Comparison of ENCODE assay signal across 17 cellular contexts in the genomic region with DNA sequence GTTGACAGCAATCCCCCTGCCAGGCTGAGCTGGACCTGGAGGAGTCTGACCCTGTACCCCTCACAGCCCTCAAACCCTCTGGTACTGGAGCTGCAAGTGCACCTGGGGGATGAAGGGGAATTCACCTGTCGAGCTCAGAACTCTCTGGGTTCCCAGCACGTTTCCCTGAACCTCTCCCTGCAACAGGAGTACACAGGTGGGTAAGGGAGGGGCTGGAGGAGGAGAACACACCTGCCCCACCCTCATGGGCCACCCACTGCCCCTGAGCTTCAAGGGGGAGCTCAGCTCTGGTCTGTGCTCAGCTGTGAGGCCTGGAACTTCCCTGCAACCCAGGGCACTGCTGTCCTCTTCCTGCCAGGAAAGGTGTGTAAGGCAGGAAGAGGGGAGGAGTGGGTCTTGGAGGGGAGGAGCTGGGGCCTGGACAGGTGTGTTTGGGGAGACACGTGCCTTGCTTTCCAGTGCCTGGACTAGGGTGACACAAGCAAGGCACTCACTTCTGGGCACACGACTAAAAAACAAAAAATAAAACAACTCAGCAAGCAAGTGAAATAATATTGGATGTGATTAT. TPM values are rescaled to one million over a fixed set of nuclear protein-coding genes. Genes with fewer than 3 reads are reported as not detected.
DNase-seq lines count a peak whose midpoint lies in the region; ATAC-seq and TF ChIP-seq lines count a peak whose summit lies in the region.
"Had no signal": no experiment of that assay in that cellular context is flagged by ENCODE, and none has a peak within 500 bp of the region (broad histone marks: within the 10 kb centered on the region; RNA-seq: fewer than 3 reads in every experiment).

No MANE protein-coding gene starts in this region.

- intact Hi-C loops in natural killer cell (cut with micrococcal nuclease) (loop anchor here (1.0 to 5.0 kb wide), 2 partner anchors 15 to 34 kb away; no protein-coding TSS in a partner anchor), uterus (cut with DNase I; ENCODE audit: low total_unique reads) (no loop called here)
- intact Hi-C loops in activated naive CD4-positive, alpha-beta T cell treated with anti-CD3 and anti-CD28 coated beads for 36 hours (cut with micrococcal nuclease): no loop called here

- TF ChIP-seq POLR2A in uterus (IDR thresholded peaks at IDR 0.05): no peak

- POLR2A ChIA-PET in activated naive CD8-positive, alpha-beta T cell treated with anti-CD3 and anti-CD28 coated beads, Interleukin-2, amount 10 ng/mL, durations not matched to agents 7 days and 5 days (lab: Charles Lee): no interaction called here

- CTCF ChIA-PET in activated naive CD4-positive, alpha-beta T cell treated with anti-CD3 and anti-CD28 coated beads for 36 hours (lab: Charles Lee): interaction anchor here (1.5 to 2.0 kb wide), 2 partner anchors 10 to 13 kb away, joined by 4 to 7 read pairs; no protein-coding TSS in a partner anchor

- no peak for DNase-seq in activated naive CD8-positive, alpha-beta T cell treated with anti-CD3 and anti-CD28 coated beads, Interleukin-2, amount 10 ng/mL, durations not matched to agents 7 days and 5 days
- DNase-seq in activated naive CD8-positive, alpha-beta T cell treated with anti-CD3 and anti-CD28 coated beads, Interleukin-2, amount 50 U/mL, for 24 hours: no peak
- DNase-seq in ecto neural progenitor cell (ENCODE audit: low spot score) (peak; percentile 41), natural killer cell (no peak), H7 (no peak), T-helper 9 cell (no peak), uterus (no peak)
- no peak for DNase-seq in activated naive CD4-positive, alpha-beta T cell treated with anti-CD3 and anti-CD28 coated beads for 36 hours
- DNase-seq: 8988T; AML-193; Caco-2; CD8-positive, alpha-beta memory T cell; DMS53; GF-D8 had no signal

- H3K4me3 ChIP-seq in H7 (ENCODE audit: insufficient read depth, low read depth, low read length): no peak overlapping the region
- H3K4me3 ChIP-seq in uterus: no peak overlapping the region
- H3K4me3 ChIP-seq: BLaER1 had no signal

- H3K27me3 Mint-ChIP-seq in activated naive CD8-positive, alpha-beta T cell treated with anti-CD3 and anti-CD28 coated beads, Interleukin-2, amount 10 ng/mL, durations not matched to agents 7 days and 5 days: peaks cover 14% of the 10 kb centered on the region
- H3K27me3 Mint-ChIP-seq in activated naive CD8-positive, alpha-beta T cell treated with anti-CD3 and anti-CD28 coated beads, Interleukin-2, amount 50 U/mL, for 24 hours: no peaks in the 10 kb centered on the region
- no peaks in the 10 kb centered on the region for H3K27me3 Mint-ChIP-seq in natural killer cell (ENCODE audit: low read depth in 2 of 2)
- no peaks in the 10 kb centered on the region for H3K27me3 Mint-ChIP-seq in activated naive CD4-positive, alpha-beta T cell treated with anti-CD3 and anti-CD28 coated beads for 36 hours (ENCODE audit: low read depth)

- ATAC-seq in activated naive CD8-positive, alpha-beta T cell treated with anti-CD3 and anti-CD28 coated beads, Interleukin-2, amount 10 ng/mL, durations not matched to agents 7 days and 5 days (ENCODE audit: low read depth): no peak
- no peak for ATAC-seq in activated naive CD8-positive, alpha-beta T cell treated with anti-CD3 and anti-CD28 coated beads, Interleukin-2, amount 50 U/mL, for 24 hours
- ATAC-seq in natural killer cell: no peak
- ATAC-seq: HCT116 had no signal

- H3K36me3 ChIP-seq in H7 (replicated peaks; ENCODE audit: control insufficient read depth, insufficient read depth, low read length): no peaks in the 10 kb centered on the region
- H3K36me3 ChIP-seq in uterus: no peaks in the 10 kb centered on the region
- H3K36me3 ChIP-seq: BLaER1 had no signal

- no peaks in the 10 kb centered on the region for H3K4me1 ChIP-seq in uterus
- H3K4me1 ChIP-seq: Caco-2 had no signal

- peaks cover 1% of the 10 kb centered on the region for H3K9me3 Mint-ChIP-seq in activated naive CD8-positive, alpha-beta T cell treated with anti-CD3 and anti-CD28 coated beads, Interleukin-2, amount 10 ng/mL, durations not matched to agents 7 days and 5 days
- H3K9me3 Mint-ChIP-seq in activated naive CD8-positive, alpha-beta T cell treated with anti-CD3 and anti-CD28 coated beads, Interleukin-2, amount 50 U/mL, for 24 hours: no peaks in the 10 kb centered on the region
- no peaks in the 10 kb centered on the region for H3K9me3 Mint-ChIP-seq in natural killer cell
- H3K9me3 Mint-ChIP-seq in activated naive CD4-positive, alpha-beta T cell treated with anti-CD3 and anti-CD28 coated beads for 36 hours: no peaks in the 10 kb centered on the region

- H3K36me3 Mint-ChIP-seq in activated naive CD8-positive, alpha-beta T cell treated with anti-CD3 and anti-CD28 coated beads, Interleukin-2, amount 10 ng/mL, durations not matched to agents 7 days and 5 days: no peaks in the 10 kb centered on the region
- no peaks in the 10 kb centered on the region for H3K36me3 Mint-ChIP-seq in activated naive CD8-positive, alpha-beta T cell treated with anti-CD3 and anti-CD28 coated beads, Interleukin-2, amount 50 U/mL, for 24 hours (ENCODE audit: low read depth)
- peaks cover 9% of the 10 kb centered on the region for H3K36me3 Mint-ChIP-seq in natural killer cell
- H3K36me3 Mint-ChIP-seq in activated naive CD4-positive, alpha-beta T cell treated with anti-CD3 and anti-CD28 coated beads for 36 hours (ENCODE audit: low read depth): no peaks in the 10 kb centered on the region
- H3K36me3 Mint-ChIP-seq: CD8-positive, alpha-beta memory T cell had no signal

- peak overlapping the region; percentile 23 for H3K27ac Mint-ChIP-seq in activated naive CD8-positive, alpha-beta T cell treated with anti-CD3 and anti-CD28 coated beads, Interleukin-2, amount 10 ng/mL, durations not matched to agents 7 days and 5 days
- no peak overlapping the region for H3K27ac Mint-ChIP-seq in activated naive CD8-positive, alpha-beta T cell treated with anti-CD3 and anti-CD28 coated beads, Interleukin-2, amount 50 U/mL, for 24 hours
- peak overlapping the region; percentile 93 to 94 for H3K27ac Mint-ChIP-seq in natural killer cell
- no peak overlapping the region for H3K27ac Mint-ChIP-seq in activated naive CD4-positive, alpha-beta T cell treated with anti-CD3 and anti-CD28 coated beads for 36 hours

- TF ChIP-seq CTCF in natural killer cell (IDR thresholded peaks at IDR 0.05) (no peak), uterus (IDR thresholded peaks at IDR 0.05) (no peak)

- no peaks in the 10 kb centered on the region for H3K9me3 ChIP-seq in uterus
- H3K9me3 ChIP-seq: BLaER1, Caco-2 had no signal

- H3K4me1 Mint-ChIP-seq in activated naive CD8-positive, alpha-beta T cell treated with anti-CD3 and anti-CD28 coated beads, Interleukin-2, amount 10 ng/mL, durations not matched to agents 7 days and 5 days: peaks cover 9% of the 10 kb centered on the region
- peaks cover 5% of the 10 kb centered on the region for H3K4me1 Mint-ChIP-seq in activated naive CD8-positive, alpha-beta T cell treated with anti-CD3 and anti-CD28 coated beads, Interleukin-2, amount 50 U/mL, for 24 hours
- H3K4me1 Mint-ChIP-seq in natural killer cell: peaks cover 79 to 97% of the 10 kb centered on the region in 2 donors
- H3K4me1 Mint-ChIP-seq in activated naive CD4-positive, alpha-beta T cell treated with anti-CD3 and anti-CD28 coated beads for 36 hours (ENCODE audit: low read depth): peaks cover 3% of the 10 kb centered on the region

- no peak overlapping the region for H3K27ac ChIP-seq in uterus
- H3K27ac ChIP-seq: BLaER1 had no signal

- no peak overlapping the region for H3K4me3 Mint-ChIP-seq in activated naive CD8-positive, alpha-beta T cell treated with anti-CD3 and anti-CD28 coated beads, Interleukin-2, amount 10 ng/mL, durations not matched to agents 7 days and 5 days
- no peak overlapping the region for H3K4me3 Mint-ChIP-seq in activated naive CD8-positive, alpha-beta T cell treated with anti-CD3 and anti-CD28 coated beads, Interleukin-2, amount 50 U/mL, for 24 hours
- H3K4me3 Mint-ChIP-seq in natural killer cell: peak overlapping the region; percentile 93
- no peak overlapping the region for H3K4me3 Mint-ChIP-seq in activated naive CD4-positive, alpha-beta T cell treated with anti-CD3 and anti-CD28 coated beads for 36 hours
- H3K4me3 Mint-ChIP-seq: CD8-positive, alpha-beta memory T cell had no signal

- H3K27me3 ChIP-seq in H7 (ENCODE audit: control insufficient read depth, insufficient read depth, low read length) (no peaks in the 10 kb centered on the region), uterus (no peaks in the 10 kb centered on the region)
- H3K27me3 ChIP-seq: BLaER1 had no signal

RNA-seq across cellular contexts. Expression of a gene that starts 3.9 kb away (rescaled TPM):
- under 1 TPM; 0.33 to 0.40 TPM for total RNA-seq in activated naive CD8-positive, alpha-beta T cell treated with anti-CD3 and anti-CD28 coated beads, Interleukin-2, amount 10 ng/mL, durations not matched to agents 7 days and 5 days
- total RNA-seq in natural killer cell (10 to 100 TPM; 48.6 to 56.0 (median 49.5) TPM), uterus (under 1 TPM in 2 of 4 donors, not detected in 2; 0.14 to 0.59 TPM)
- not detected in 2 replicates for total RNA-seq in H7 (2014; rRNA removed; shearing (Covaris generic))
- total RNA-seq in activated naive CD4-positive, alpha-beta T cell treated with anti-CD3 and anti-CD28 coated beads for 36 hours: not detected
- total RNA-seq: Caco-2, H4 had no signal

RNA-seq across cellular contexts. Expression of a gene that starts 21.3 kb away (rescaled TPM):
- total RNA-seq in activated naive CD8-positive, alpha-beta T cell treated with anti-CD3 and anti-CD28 coated beads, Interleukin-2, amount 10 ng/mL, durations not matched to agents 7 days and 5 days: 1 to 10 TPM; 1.3 to 2.0 TPM
- total RNA-seq in natural killer cell (10 to 100 TPM; 13.0 to 15.3 (median 13.8) TPM), uterus (1 to 10 TPM in 3 of 4 donors, under 1 TPM in 1; 0.51 to 2.6 (median 1.7) TPM)
- not detected in 2 replicates for total RNA-seq in H7 (2014; rRNA removed; shearing (Covaris generic))
- 1 to 10 TPM; 1.7 to 1.9 TPM for total RNA-seq in activated naive CD4-positive, alpha-beta T cell treated with anti-CD3 and anti-CD28 coated beads for 36 hours
- total RNA-seq: Caco-2, H4 had no signal

RNA-seq across cellular contexts. Expression of a gene that starts 37.8 kb away (rescaled TPM):
- 10 to 100 TPM in 1 of 2 experiments, 1 to 10 TPM in 1; 9.4 to 10.1 TPM for total RNA-seq in activated naive CD8-positive, alpha-beta T cell treated with anti-CD3 and anti-CD28 coated beads, Interleukin-2, amount 10 ng/mL, durations not matched to agents 7 days and 5 days
- total RNA-seq in natural killer cell (1 to 10 TPM; 2.5 to 6.5 (median 3.8) TPM), uterus (10 to 100 TPM in 1 of 4 donors, 1 to 10 TPM in 2, not detected in 1; 7.8 to 27.7 (median 8.4) TPM)
- total RNA-seq in H7 (2014; rRNA removed; shearing (Covaris generic)): 12.9 and 15.3 TPM in 2 replicates
- total RNA-seq in activated naive CD4-positive, alpha-beta T cell treated with anti-CD3 and anti-CD28 coated beads for 36 hours: 1 to 10 TPM; 9.2 to 9.9 TPM

Comparison
In these comparisons a context has a peak if more than half of its experiments do, and no peak if none do; other contexts are left out.
1. H3K27ac Mint-ChIP-seq: peak in activated naive CD8-positive, alpha-beta T cell treated with anti-CD3 and anti-CD28 coated beads, Interleukin-2, amount 10 ng/mL, durations not matched to agents 7 days and 5 days (single experiment) and natural killer cell (2 of 2); none in activated naive CD8-positive, alpha-beta T cell treated with anti-CD3 and anti-CD28 coated beads, Interleukin-2, amount 50 U/mL, for 24 hours (single experiment) and activated naive CD4-positive, alpha-beta T cell treated with anti-CD3 and anti-CD28 coated beads for 36 hours (single experiment).
2. RNA of a gene that starts 3.9 kb away (total RNA-seq): 48.6 to 56.0 TPM in natural killer cell; 0.33 to 0.40 TPM in activated naive CD8-positive, alpha-beta T cell treated with anti-CD3 and anti-CD28 coated beads, Interleukin-2, amount 10 ng/mL, durations not matched to agents 7 days and 5 days, 0.14 to 0.59 TPM in uterus, not detected in H7 and not detected in activated naive CD4-positive, alpha-beta T cell treated with anti-CD3 and anti-CD28 coated beads for 36 hours; every median in the first group is over 10 times any median in the second.